16 cellular contexts compared by ENCODE assay signal in genomic region chr10:29669149-29669548, GRCh38. TPM values are rescaled to one million over a fixed set of nuclear protein-coding genes. Genes with fewer than 3 reads are reported as not detected.
DNase-seq lines count a peak whose midpoint lies in the region; ATAC-seq, FAIRE-seq and TF ChIP-seq lines count a peak whose summit lies in the region.
"Had no signal": no experiment of that assay in that cellular context is flagged by ENCODE, and none has a peak within 500 bp of the region (broad histone marks: within the 10 kb centered on the region; RNA-seq: fewer than 3 reads in every experiment).

No MANE protein-coding gene starts in this region.

- no peak overlapping the region for H3K18ac ChIP-seq in H1 (ENCODE audit: extremely low read depth, low read length)

- no peak overlapping the region; the same call in 1 of the 2 replicates for H2BK15ac ChIP-seq in H1 (ENCODE audit: low read length)

- no peak for TF ChIP-seq POLR2A in H1 (IDR thresholded peaks at IDR 0.05; ENCODE audit: control extremely low read depth in 1 of 2, low read depth in 2 of 2, low read length in 2 of 2)

- H2AK5ac ChIP-seq in H1 (ENCODE audit: low read depth, low read length), result no peak overlapping the region

- H3K9me3 ChIP-seq in H1 (ENCODE audit: insufficient read depth in 2 of 2, low read depth in 1 of 2, low read length in 1 of 2) (peaks cover 0 to 5% of the 10 kb centered on the region in 2 experiments; a peak in 2 of 4 replicates), left lung (no peaks in the 10 kb centered on the region), aorta (ENCODE audit: control insufficient read depth, low read length) (no peaks in the 10 kb centered on the region), BE2C (no peaks in the 10 kb centered on the region)
- H3K9me3 ChIP-seq: thyroid gland had no signal

- no peak overlapping the region for H4K5ac ChIP-seq in H1 (ENCODE audit: insufficient read length, low read depth, low read length)

- no peak overlapping the region for H4K91ac ChIP-seq in H1 (replicated peaks; ENCODE audit: insufficient read length, low read length)

- CTCF ChIA-PET in H1 (lab: Charles Lee; ENCODE audit: partially characterized antibody), result interaction anchor here (0.7 to 1.4 kb wide), 2 partner anchors 12 to 168 kb away, joined by 3 read pairs; no protein-coding TSS in a partner anchor

- H4K20me1 ChIP-seq in H1 (replicated peaks in 1 of 2; ENCODE audit: control insufficient read depth in 1 of 2, insufficient read depth in 2 of 2, low read length in 2 of 2), result no peaks in the 10 kb centered on the region

- POLR2A ChIA-PET in H1 (lab: Charles Lee; ENCODE audit: partially characterized antibody), result no interaction called here

- no peak overlapping the region for H2BK5ac ChIP-seq in H1 (ENCODE audit: low read depth, low read length)

- H3K27me3 ChIP-seq in H1 (replicated peaks in 1 of 4; ENCODE audit: control insufficient read depth in 3 of 4, extremely low read depth in 1 of 4, insufficient read depth in 3 of 4, low read length in 3 of 4) (no peaks in the 10 kb centered on the region), left lung (no peaks in the 10 kb centered on the region), aorta (ENCODE audit: control insufficient read depth in 1 of 2, insufficient read depth in 2 of 2, low read length in 1 of 2) (no peaks in the 10 kb centered on the region), BE2C (no peaks in the 10 kb centered on the region)
- H3K27me3 ChIP-seq: thyroid gland had no signal

- DNase-seq in Right ventricle myocardium superior (peak; percentile 76), cardiac septum (ENCODE audit: low spot score) (no peak), H1 (ENCODE audit: low read depth in 1 of 2, low spot score in 2 of 2) (no peak), left lung (no peak), aorta (peak in 1 of 2 donors; percentile 81), NCI-H2196 (lab: John Stamatoyannopoulos, UW; ENCODE audit: unreplicated experiment) (no peak), BE2C (no peak)
- DNase-seq in activated CD8-positive, alpha-beta memory T cell treated with anti-CD3 and anti-CD28 coated beads, Interleukin-2, amount 50 U/mL, for 48 hours, result no peak
- DNase-seq: activated CD4-positive, alpha-beta T cell treated with anti-CD3 and anti-CD28 coated beads, Interleukin-2, amount 50 U/mL, for 1 hour; activated gamma-delta T cell; DMS153; NCI-H2171 treated with DMSO at 0.1 percent for 48 hours; T-helper 1 cell had no signal

- no peak overlapping the region for H3K4me2 ChIP-seq in H1 (ENCODE audit: insufficient read depth in 1 of 2, low read depth in 2 of 2, low read length in 2 of 2)

- FAIRE-seq in H1 (lab: Jason Lieb, UNC), result no peak
- FAIRE-seq: A204.1, colon had no signal

- no peak overlapping the region for H3K23ac ChIP-seq in H1 (ENCODE audit: insufficient read length)

- no peak overlapping the region for H2AFZ ChIP-seq in H1 (ENCODE audit: low read length)

- no peak overlapping the region for H3K27ac ChIP-seq in H1 (ENCODE audit: low read depth, low read length)
- peak overlapping the region in 1 of 2 donors; percentile 50 for H3K27ac ChIP-seq in left lung
- H3K27ac ChIP-seq in aorta (ENCODE audit: low read depth in 1 of 2, low read length in 2 of 2), result peak overlapping the region in 1 of 2 donors; percentile 38

- ATAC-seq in Right ventricle myocardium superior (ENCODE audit: poor library complexity) (peak; percentile 84), left lung (peak; percentile 72), aorta (ENCODE audit: low FRiP score) (peak; percentile 73)

- H3K56ac ChIP-seq in H1 (replicated peaks; ENCODE audit: insufficient read length, low read depth, low read length), result no peak overlapping the region

- H3K14ac ChIP-seq in H1 (ENCODE audit: insufficient read length), result no peak overlapping the region

- no peak overlapping the region for H2BK120ac ChIP-seq in H1 (replicated peaks; ENCODE audit: low read depth, low read length)

- peaks cover 0 to 3% (median 0%) of the 10 kb centered on the region in 4 experiments; a peak in 1 of 8 replicates for H3K36me3 ChIP-seq in H1 (ENCODE audit: control insufficient read depth in 2 of 4, insufficient read depth in 4 of 4, low read length in 3 of 4)
- H3K36me3 ChIP-seq in left lung, result no peaks in the 10 kb centered on the region
- H3K36me3 ChIP-seq in aorta (ENCODE audit: control insufficient read depth in 1 of 2, insufficient read depth in 2 of 2, low read length in 1 of 2), result peaks cover 0 to 4% of the 10 kb centered on the region in 2 donors
- H3K36me3 ChIP-seq in BE2C, result no peaks in the 10 kb centered on the region
- H3K36me3 ChIP-seq: thyroid gland had no signal

- H3K79me2 ChIP-seq in H1 (ENCODE audit: control insufficient read depth in 1 of 2, insufficient read depth in 2 of 2, low read length in 2 of 2), result no peaks in the 10 kb centered on the region

- H2BK12ac ChIP-seq in H1 (ENCODE audit: low read depth, low read length), result 0 out of 2 replicates have a peak overlapping the region, but pooled peaks have one; percentile 9

- no peak for TF ChIP-seq RAD21 in H1 (IDR thresholded peaks at IDR 0.05 in 1 of 2, conservative IDR thresholded peaks at IDR 0.05 in 1 of 2; ENCODE audit: low read depth in 2 of 2, low read length in 2 of 2)

- WGBS in H1 (ENCODE audit: extremely low coverage in 1 of 2, insufficient coverage in 1 of 2, insufficient read length in 1 of 2, insufficient replicate concordance in 2 of 2, low coverage in 1 of 2, low lambda C conversion rate in 2 of 2, missing lambda C conversion rate in 1 of 2), 2 experiments, result 83% methylated on average over 3 of the region's 3 CpGs; no CpG with 5 or more reads in 1 of the 2 experiments
- 3 to 8% methylated on average over 3 of the region's 3 CpGs for WGBS in aorta, 2 donors

- TF ChIP-seq CTCF in H1 (IDR thresholded peaks at IDR 0.05; ENCODE audit: control extremely low read depth in 1 of 3, insufficient read depth in 1 of 3, low read depth in 1 of 3, low read length in 3 of 3) (no peak), left lung (IDR thresholded peaks at IDR 0.05) (no peak), BE2C (IDR thresholded peaks at IDR 0.05; ENCODE audit: low read depth, low read length) (no peak)

- no peaks in the 10 kb centered on the region for H3K23me2 ChIP-seq in H1 (ENCODE audit: low read depth, low read length)

- H3K4me1 ChIP-seq in H1 (replicated peaks in 1 of 4; ENCODE audit: control insufficient read depth in 3 of 4, insufficient read depth in 4 of 4, low read length in 3 of 4), result peaks cover 2 to 7% (median 5%) of the 10 kb centered on the region in 4 experiments; a peak in 4 of 7 replicates
- peaks cover 0 to 8% of the 10 kb centered on the region in 2 donors for H3K4me1 ChIP-seq in left lung
- peaks cover 0 to 8% of the 10 kb centered on the region in 2 donors for H3K4me1 ChIP-seq in aorta (ENCODE audit: control insufficient read depth in 1 of 2, insufficient read depth in 2 of 2, low read length in 2 of 2)
- H3K4me1 ChIP-seq in BE2C, result no peaks in the 10 kb centered on the region

- intact Hi-C loops in Right ventricle myocardium superior (cut with DNase I) (no loop called here), cardiac septum (cut with DNase I) (no loop called here), left lung (cut with DNase I) (no loop called here), aorta (cut with DNase I) (no loop called here)

- 0 out of 2 replicates have a peak, but pooled peaks cover 2% of the 10 kb centered on the region for H3K79me1 ChIP-seq in H1 (ENCODE audit: low read depth, low read length)

- no peak overlapping the region for H3K9ac ChIP-seq in H1 (replicated peaks in 1 of 4; ENCODE audit: extremely low read depth in 1 of 4, low read depth in 3 of 4, low read length in 3 of 4)

- H2BK20ac ChIP-seq in H1 (ENCODE audit: low read length), result 0 out of 2 replicates have a peak overlapping the region, but pooled peaks have one; percentile 57

- H4K8ac ChIP-seq in H1 (ENCODE audit: extremely low read depth, insufficient read depth, low read length), result no peak overlapping the region

- H3K4ac ChIP-seq in H1 (replicated peaks; ENCODE audit: insufficient read length, low read depth, low read length), result no peak overlapping the region

- H3K4me3 ChIP-seq in H1 (ENCODE audit: extremely low read depth in 1 of 4, insufficient read depth in 2 of 4, low read depth in 3 of 4, low read length in 4 of 4) (no peak overlapping the region), left lung (no peak overlapping the region), aorta (ENCODE audit: low read length in 2 of 2) (no peak overlapping the region), BE2C (ENCODE audit: low read depth, low read length) (no peak overlapping the region)
- H3K4me3 ChIP-seq: thyroid gland had no signal

- no peak for TF ChIP-seq EP300 in H1 (IDR thresholded peaks at IDR 0.05; ENCODE audit: borderline replicate concordance in 1 of 2, low read depth in 2 of 2, low read length in 2 of 2)

TF ChIP-seq in H1, 55 proteins besides CTCF, POLR2A, EP300 and RAD21 (continues in another document):
- TF ChIP-seq RNF2 (IDR thresholded peaks at IDR 0.05; ENCODE audit: borderline replicate concordance, low read depth, low read length, missing control alignments, poor library complexity, severe bottlenecking), result no peak
- TF ChIP-seq SIRT6 (IDR thresholded peaks at IDR 0.05; ENCODE audit: low read length), result no peak
- no peak for TF ChIP-seq RFX5 (IDR thresholded peaks at IDR 0.05; ENCODE audit: borderline replicate concordance, low read depth, low read length)
- TF ChIP-seq JUN (IDR thresholded peaks at IDR 0.05; ENCODE audit: low read depth, low read length), result no peak
- TF ChIP-seq BCL11A (IDR thresholded peaks at IDR 0.05; ENCODE audit: low read depth in 2 of 2, low read length in 2 of 2), result no peak
- no peak for TF ChIP-seq POU5F1 (IDR thresholded peaks at IDR 0.05; ENCODE audit: low read depth, low read length)
- no peak for TF ChIP-seq SRF (IDR thresholded peaks at IDR 0.05; ENCODE audit: low read depth, low read length)
- TF ChIP-seq SP2 (IDR thresholded peaks at IDR 0.05; ENCODE audit: low read length), result no peak
- no peak for TF ChIP-seq EGR1 (IDR thresholded peaks at IDR 0.05; ENCODE audit: borderline replicate concordance, low read depth, low read length)

RNA-seq across cellular contexts. Expression of gene SVIL, which starts 34.4 kb away (rescaled TPM):
- total RNA-seq in Right ventricle myocardium superior (298 TPM), cardiac septum (518 TPM), left lung (100 to 1,000 TPM in 1 of 2 donors, 10 to 100 TPM in 1; 73.7 to 103 TPM), aorta (100 to 1,000 TPM; 319 to 374 TPM)
- 15.4 and 16.0 TPM in 2 replicates for total RNA-seq in H1 (2021; fragmentation: NEBNext Ultra II Directional; extraction: Animal tissue kit (Norgen Biotek cat#: 25700))
- polyA plus RNA-seq in H1 (2011; rRNA removed) (4.3 and 4.7 TPM in 2 replicates), aorta (100 to 1,000 TPM in 1 of 2 donors, 10 to 100 TPM in 1; 68.4 to 104 TPM)
- 5.3 TPM for polyA plus RNA-seq in H1 (2011; cell fraction: cytosol; rRNA removed)
- polyA plus RNA-seq in H1 (2011; cell fraction: nucleus; rRNA removed), result 18.4 TPM
- polyA plus RNA-seq in H1 (2012, experiment 1 of 2), result 11.8 to 19.5 TPM (median 12.7 TPM) in 4 replicates
- 0.76 TPM for polyA plus RNA-seq in H1 (2012, experiment 2 of 2)
- polyA plus RNA-seq in H1 (2013, experiment 1 of 2), result 14.1 TPM
- polyA plus RNA-seq in H1 (2013, experiment 2 of 2), result 13.6 TPM
- 12.4 and 14.0 TPM in 2 replicates for polyA minus RNA-seq in H1 (2011; rRNA and poly(A)+ RNA removed)
- polyA minus RNA-seq in H1 (2011; cell fraction: cytosol; rRNA and poly(A)+ RNA removed), result 14.7 TPM
- polyA minus RNA-seq in H1 (2011; cell fraction: nucleus; rRNA and poly(A)+ RNA removed), result 18.8 TPM
- polyA plus RNA-seq in BE2C (2012; ENCODE audit: insufficient read depth, insufficient read length, low read depth), result 16.1 TPM
